1 cellular context compared by ENCODE assay signal in genomic region chr15:93900476-93901400, GRCh38.
TF ChIP-seq lines count a peak whose summit lies in the region.

No MANE protein-coding gene starts in this region.

TF ChIP-seq in GM23338, 12 proteins besides CTCF, POLR2A, EP300 and RAD21 (continued from another document):
- TF ChIP-seq, protein P1, sequence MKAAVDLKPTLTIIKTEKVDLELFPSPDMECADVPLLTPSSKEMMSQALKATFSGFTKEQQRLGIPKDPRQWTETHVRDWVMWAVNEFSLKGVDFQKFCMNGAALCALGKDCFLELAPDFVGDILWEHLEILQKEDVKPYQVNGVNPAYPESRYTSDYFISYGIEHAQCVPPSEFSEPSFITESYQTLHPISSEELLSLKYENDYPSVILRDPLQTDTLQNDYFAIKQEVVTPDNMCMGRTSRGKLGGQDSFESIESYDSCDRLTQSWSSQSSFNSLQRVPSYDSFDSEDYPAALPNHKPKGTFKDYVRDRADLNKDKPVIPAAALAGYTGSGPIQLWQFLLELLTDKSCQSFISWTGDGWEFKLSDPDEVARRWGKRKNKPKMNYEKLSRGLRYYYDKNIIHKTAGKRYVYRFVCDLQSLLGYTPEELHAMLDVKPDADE (IDR thresholded peaks at IDR 0.05), result no peak
- no peak for TF ChIP-seq ZNF114 (CRISPR knock-in tag; IDR thresholded peaks at IDR 0.05)
- TF ChIP-seq EZH2phosphoT487 (IDR thresholded peaks at IDR 0.05; ENCODE audit: unreplicated experiment), result no peak
- TF ChIP-seq EZH2 (IDR thresholded peaks at IDR 0.05; ENCODE audit: low read depth, unreplicated experiment), result no peak
- no peak for TF ChIP-seq ZNF462 (CRISPR knock-in tag; IDR thresholded peaks at IDR 0.05)
- TF ChIP-seq POLR2AphosphoS5 (IDR thresholded peaks at IDR 0.05; ENCODE audit: low read depth), result no peak
- no peak for TF ChIP-seq CREB1 (CRISPR knock-in tag; IDR thresholded peaks at IDR 0.05; ENCODE audit: low read depth)
- no peak for TF ChIP-seq JUNB (IDR thresholded peaks at IDR 0.05; ENCODE audit: unreplicated experiment)
- TF ChIP-seq REST (IDR thresholded peaks at IDR 0.05; ENCODE audit: unreplicated experiment), result no peak
